In the genomic region with DNA sequence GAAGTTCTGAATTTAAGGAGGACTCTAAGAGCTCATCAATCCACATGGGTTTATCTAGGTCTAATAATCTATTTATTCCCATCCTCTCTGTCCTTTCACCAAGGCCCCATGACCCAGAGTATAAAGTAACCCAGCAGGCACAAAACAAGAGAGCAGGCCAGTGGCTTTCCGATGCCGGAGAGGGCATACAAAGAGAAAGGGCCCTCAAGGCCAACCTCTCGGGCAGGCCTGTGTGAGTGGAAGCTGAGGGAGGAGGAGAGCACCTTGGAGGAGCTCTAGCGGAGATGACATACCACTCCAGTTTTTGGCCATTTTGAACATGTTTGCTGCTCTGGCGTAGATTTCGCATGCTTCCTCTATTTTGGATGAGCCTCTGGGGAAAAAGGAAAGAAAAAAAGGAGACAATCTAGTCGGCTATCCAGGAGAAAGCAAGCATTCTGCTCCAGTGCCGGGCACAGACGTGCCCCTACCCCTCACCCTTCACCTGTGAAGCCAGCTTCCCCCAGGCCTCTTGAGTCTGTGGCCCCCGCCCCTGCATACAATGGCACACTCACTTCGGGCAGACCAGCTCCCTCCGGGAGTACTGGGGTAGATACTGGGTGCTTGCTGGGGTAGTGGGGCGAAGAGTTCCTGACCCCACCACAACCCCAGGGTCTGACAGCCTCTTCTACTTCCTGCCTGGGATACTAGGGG, we compare ENCODE assay signal across 23 cellular contexts. TPM values are rescaled to one million over a fixed set of nuclear protein-coding genes. Genes with fewer than 3 reads are reported as not detected.
"Had no signal": no experiment of that assay in that cellular context is flagged by ENCODE, and none has a peak within 500 bp of the region (broad histone marks: within the 10 kb centered on the region; RNA-seq: fewer than 3 reads in every experiment).

No MANE protein-coding gene starts in this region.

- H3K27ac Mint-ChIP-seq: activated B cell treated with CpG ODN at 0.5 μM for 24 hours; activated naive CD4-positive, alpha-beta T cell treated with anti-CD3 and anti-CD28 coated beads, Interleukin-2, amount 10 ng/mL, durations not matched to agents 7 days and 5 days; activated T-cell treated with anti-CD3 and anti-CD28 coated beads, Interleukin-2, amount 50 U/mL, for 72 hours; stimulated activated memory B cell treated with anti-CD40 and anti-IgM and Interleukin-4, amounts not matched to agents 10 μg/mL and 1 μg/mL and 100 μg/mL, for 72 hours; T-cell; T-helper 2 cell treated with Interferon-gamma antibody and Interleukin-4, amounts not matched to agents 5 μg/mL and 100 μg/mL, for 36 hours had no signal

- H3K9me3 Mint-ChIP-seq: activated B cell treated with CpG ODN at 0.5 μM for 24 hours; activated naive CD4-positive, alpha-beta T cell treated with anti-CD3 and anti-CD28 coated beads, Interleukin-2, amount 10 ng/mL, durations not matched to agents 7 days and 5 days; activated T-cell treated with anti-CD3 and anti-CD28 coated beads, Interleukin-2, amount 50 U/mL, for 72 hours; stimulated activated memory B cell treated with anti-CD40 and anti-IgM and Interleukin-4, amounts not matched to agents 10 μg/mL and 1 μg/mL and 100 μg/mL, for 72 hours; T-cell; T-helper 2 cell treated with Interferon-gamma antibody and Interleukin-4, amounts not matched to agents 5 μg/mL and 100 μg/mL, for 36 hours had no signal

- H3K4me3 ChIP-seq: cardiac muscle cell, mucosa of descending colon, transverse colon had no signal

- H3K4me1 Mint-ChIP-seq: activated B cell treated with CpG ODN at 0.5 μM for 24 hours; activated naive CD4-positive, alpha-beta T cell treated with anti-CD3 and anti-CD28 coated beads, Interleukin-2, amount 10 ng/mL, durations not matched to agents 7 days and 5 days had no signal

- H3K27ac ChIP-seq: cardiac muscle cell, transverse colon had no signal

- H3K36me3 ChIP-seq: cardiac muscle cell had no signal

- H3K27me3 ChIP-seq: cardiac muscle cell, transverse colon had no signal

- ATAC-seq: activated T-cell treated with anti-CD3 and anti-CD28 coated beads, Interleukin-2, amount 50 U/mL, for 72 hours; esophagus mucosa; mucosa of descending colon; sciatic nerve; stimulated activated memory B cell treated with anti-CD40 and anti-IgM and Interleukin-4, amounts not matched to agents 10 μg/mL and 1 μg/mL and 100 μg/mL, for 72 hours; T-cell had no signal

- H3K9me3 ChIP-seq: mucosa of descending colon, transverse colon had no signal

- H3K27me3 Mint-ChIP-seq: activated B cell treated with CpG ODN at 0.5 μM for 24 hours; activated naive CD4-positive, alpha-beta T cell treated with anti-CD3 and anti-CD28 coated beads, Interleukin-2, amount 10 ng/mL, durations not matched to agents 7 days and 5 days; stimulated activated memory B cell treated with anti-CD40 and anti-IgM and Interleukin-4, amounts not matched to agents 10 μg/mL and 1 μg/mL and 100 μg/mL, for 72 hours; T-cell had no signal

- DNase-seq: activated B cell treated with CpG ODN at 0.5 μM for 24 hours; activated CD4-positive, alpha-beta T cell treated with anti-CD3 and anti-CD28 coated beads for 4 hours; activated CD4-positive, alpha-beta T cell treated with anti-CD3 and anti-CD28 coated beads, Interleukin-2, amount 50 U/mL, for 48 hours; activated CD8-positive, alpha-beta memory T cell treated with anti-CD3 and anti-CD28 coated beads, Interleukin-2, amount 50 U/mL, for 48 hours; activated effector memory CD4-positive, alpha-beta T cell treated with anti-CD3 and anti-CD28 coated beads, Interleukin-2, amount 50 U/mL, for 16 hours; activated naive CD4-positive, alpha-beta T cell treated with anti-CD3 and anti-CD28 coated beads, Interleukin-2, amount 10 ng/mL, durations not matched to agents 7 days and 5 days; activated T-cell treated with anti-CD3 and anti-CD28 coated beads, Interleukin-2, amount 50 U/mL, for 72 hours; effector CD4-positive, alpha-beta T cell; foreskin melanocyte; hypothalamus; mesendoderm; mucosa of descending colon; occipital lobe; small intestine; stimulated activated CD4-positive, alpha-beta T cell treated with anti-CD3 and anti-CD28 coated beads, Interleukin-2, amount 100 ng/mL, for 24 hours; T-cell; transverse colon had no signal

- H3K4me3 Mint-ChIP-seq: activated B cell treated with CpG ODN at 0.5 μM for 24 hours; activated naive CD4-positive, alpha-beta T cell treated with anti-CD3 and anti-CD28 coated beads, Interleukin-2, amount 10 ng/mL, durations not matched to agents 7 days and 5 days; activated T-cell treated with anti-CD3 and anti-CD28 coated beads, Interleukin-2, amount 50 U/mL, for 72 hours; stimulated activated memory B cell treated with anti-CD40 and anti-IgM and Interleukin-4, amounts not matched to agents 10 μg/mL and 1 μg/mL and 100 μg/mL, for 72 hours; T-cell; T-helper 2 cell treated with Interferon-gamma antibody and Interleukin-4, amounts not matched to agents 5 μg/mL and 100 μg/mL, for 36 hours had no signal

RNA-seq across cellular contexts. Expression of a gene that starts 31.6 kb away (rescaled TPM):
- total RNA-seq: activated B cell treated with CpG ODN at 0.5 μM for 24 hours; activated CD8-positive, alpha-beta memory T cell treated with anti-CD3 and anti-CD28 coated beads for 36 hours; sciatic nerve; T-cell had no signal
